14 cellular contexts compared by ENCODE assay signal in genomic region chr17:47785538-47786123, GRCh38. TPM values are rescaled to one million over a fixed set of nuclear protein-coding genes. Genes with fewer than 3 reads are reported as not detected.
DNase-seq lines count a peak whose midpoint lies in the region; FAIRE-seq and TF ChIP-seq lines count a peak whose summit lies in the region.
"Had no signal": no experiment of that assay in that cellular context is flagged by ENCODE, and none has a peak within 500 bp of the region (broad histone marks: within the 10 kb centered on the region; RNA-seq: fewer than 3 reads in every experiment).

No MANE protein-coding gene starts in this region.

- H3K36me3 ChIP-seq in ovary = no peaks in the 10 kb centered on the region
- H3K36me3 ChIP-seq: lower lobe of right lung had no signal

- no peak for TF ChIP-seq CTCF in endothelial cell (IDR thresholded peaks at IDR 0.05; ENCODE audit: unreplicated experiment)
- no peak for TF ChIP-seq CTCF in ovary (IDR thresholded peaks at IDR 0.05)

- no peaks in the 10 kb centered on the region for H3K9me3 ChIP-seq in ovary
- H3K9me3 ChIP-seq: lower lobe of right lung had no signal

- H3K36me3 Mint-ChIP-seq in endothelial cell (ENCODE audit: low read depth, unreplicated experiment) = no peaks in the 10 kb centered on the region
- H3K36me3 Mint-ChIP-seq: IgD-negative memory B cell had no signal

- no peaks in the 10 kb centered on the region for H3K9me3 Mint-ChIP-seq in endothelial cell (ENCODE audit: unreplicated experiment)
- H3K9me3 Mint-ChIP-seq: activated T-helper 2 cell treated with anti-CD3 and anti-CD28 coated beads, Interferon-gamma antibody, Interleukin-2, Interleukin-4, amounts not matched to agents 10 μg/mL and 5 μg/mL and 100 μg/mL, durations not matched to agents 14 hours and 24 hours and 36 hours; CD4-positive, alpha-beta T cell; IgD-negative memory B cell had no signal

- no peak for TF ChIP-seq EP300 in ovary (IDR thresholded peaks at IDR 0.05)

- FAIRE-seq in urothelium cell line (lab: Jason Lieb, UNC) = no peak

- H3K27ac Mint-ChIP-seq in endothelial cell (ENCODE audit: unreplicated experiment) = no peak overlapping the region
- H3K27ac Mint-ChIP-seq: activated T-helper 2 cell treated with anti-CD3 and anti-CD28 coated beads, Interferon-gamma antibody, Interleukin-2, Interleukin-4, amounts not matched to agents 10 μg/mL and 5 μg/mL and 100 μg/mL, durations not matched to agents 14 hours and 24 hours and 36 hours; CD4-positive, alpha-beta T cell had no signal

- H3K4me3 Mint-ChIP-seq in endothelial cell (ENCODE audit: unreplicated experiment) = no peak overlapping the region
- H3K4me3 Mint-ChIP-seq: CD4-positive, alpha-beta T cell; IgD-negative memory B cell had no signal

- intact Hi-C loops in ovary (cut with DNase I) = no loop called here

- TF ChIP-seq POLR2A in ovary (IDR thresholded peaks at IDR 0.05) = no peak

- H3K27me3 Mint-ChIP-seq in endothelial cell (ENCODE audit: unreplicated experiment) = peaks cover 9% of the 10 kb centered on the region

- 33 to 37% (median 36%) methylated on average over 5 of the region's 5 CpGs for WGBS in ovary, 3 donors

- H3K27me3 ChIP-seq in ovary = no peaks in the 10 kb centered on the region

- H3K4me1 Mint-ChIP-seq in endothelial cell (ENCODE audit: unreplicated experiment) = peaks cover 6% of the 10 kb centered on the region

- DNase-seq in stimulated activated CD4-positive, alpha-beta T cell treated with anti-CD3 and anti-CD28 coated beads, Interleukin-15, amount 100 ng/mL, for 24 hours = peak; percentile 39
- DNase-seq in stimulated activated CD4-positive, alpha-beta T cell treated with anti-CD3 and anti-CD28 coated beads, Interleukin-12 subunit alpha, Interleukin-12 subunit beta, amount 100 ng/mL, for 4 hours = no peak
- DNase-seq in RKO (ENCODE audit: low spot score) (peak; percentile 32), endothelial cell (ENCODE audit: low spot score) (peak; percentile 76), urothelium cell line (ENCODE audit: low spot score) (peak; percentile 56), NCI-H510A treated with DMSO at 0.1 percent for 48 hours (lab: John Stamatoyannopoulos, UW) (no peak), NCI-H526 treated with DMSO at 0.1 percent for 48 hours (lab: John Stamatoyannopoulos, UW) (no peak), ovary (no peak)
- DNase-seq: CD4-positive, alpha-beta T cell; lower lobe of right lung had no signal

- H3K4me3 ChIP-seq in ovary = no peak overlapping the region
- H3K4me3 ChIP-seq: lower lobe of right lung had no signal

- no peak overlapping the region for H3K27ac ChIP-seq in ovary
- H3K27ac ChIP-seq: lower lobe of right lung, RWPE1 had no signal

- H3K4me1 ChIP-seq in ovary (ENCODE audit: insufficient read depth) = peaks cover 2% of the 10 kb centered on the region

RNA-seq across cellular contexts. Expression of gene OSBPL7, which starts 36.0 kb away (rescaled TPM):
- total RNA-seq in endothelial cell (ENCODE audit: unreplicated experiment) (28.0 TPM), ovary (10 to 100 TPM in 5 of 7 donors, 1 to 10 TPM in 2; 6.4 to 18.0 (median 14.4) TPM)
- polyA plus RNA-seq in ovary = 1 to 10 TPM; 6.1 to 9.6 TPM

RNA-seq across cellular contexts. Expression of gene MRPL10, which starts 45.7 kb away (rescaled TPM):
- total RNA-seq in endothelial cell (ENCODE audit: unreplicated experiment) (56.3 TPM), ovary (10 to 100 TPM; 30.4 to 59.5 (median 48.4) TPM)
- 10 to 100 TPM; 55.9 to 64.4 TPM for polyA plus RNA-seq in ovary

RNA-seq across cellular contexts. Expression of gene LRRC46, which starts 45.8 kb away (rescaled TPM):
- total RNA-seq in endothelial cell (ENCODE audit: unreplicated experiment) = 1.0 TPM
- 10 to 100 TPM in 1 of 7 donors, 1 to 10 TPM in 3, under 1 TPM in 3; 0.35 to 17.1 (median 1.2) TPM for total RNA-seq in ovary
- 1 to 10 TPM in 1 of 2 donors, under 1 TPM in 1; 0.31 to 1.6 TPM for polyA plus RNA-seq in ovary
- total RNA-seq: epithelial cell of proximal tubule had no signal

RNA-seq across cellular contexts. Expression of gene TBX21, which starts 52.6 kb away (rescaled TPM):
- total RNA-seq in endothelial cell (ENCODE audit: unreplicated experiment) (0.21 TPM), ovary (1 to 10 TPM in 1 of 7 donors, under 1 TPM in 5, not detected in 1; 0.20 to 1.4 (median 0.33) TPM)
- under 1 TPM; 0.12 to 0.70 TPM for polyA plus RNA-seq in ovary
- total RNA-seq: epithelial cell of proximal tubule had no signal

RNA-seq across cellular contexts. Expression of gene SCRN2, which starts 55.4 kb away (rescaled TPM):
- 44.8 TPM for total RNA-seq in endothelial cell (ENCODE audit: unreplicated experiment)
- 10 to 100 TPM; 25.4 to 43.9 (median 36.8) TPM for total RNA-seq in ovary
- 10 to 100 TPM in 1 of 2 donors, 1 to 10 TPM in 1; 5.6 to 45.5 TPM for polyA plus RNA-seq in ovary

Comparison
In these comparisons a context has a peak if more than half of its experiments do, and no peak if none do; other contexts are left out.
1. DNase-seq: peak in stimulated activated CD4-positive, alpha-beta T cell treated with anti-CD3 and anti-CD28 coated beads, Interleukin-15, amount 100 ng/mL, for 24 hours (single experiment), RKO (single experiment), endothelial cell (single experiment) and urothelium cell line (single experiment); none in stimulated activated CD4-positive, alpha-beta T cell treated with anti-CD3 and anti-CD28 coated beads, Interleukin-12 subunit alpha, Interleukin-12 subunit beta, amount 100 ng/mL, for 4 hours (single experiment), NCI-H510A treated with DMSO at 0.1 percent for 48 hours (single experiment), NCI-H526 treated with DMSO at 0.1 percent for 48 hours (single experiment) and ovary (0 of 5).